8 cellular contexts compared by ENCODE assay signal in the genomic region with DNA sequence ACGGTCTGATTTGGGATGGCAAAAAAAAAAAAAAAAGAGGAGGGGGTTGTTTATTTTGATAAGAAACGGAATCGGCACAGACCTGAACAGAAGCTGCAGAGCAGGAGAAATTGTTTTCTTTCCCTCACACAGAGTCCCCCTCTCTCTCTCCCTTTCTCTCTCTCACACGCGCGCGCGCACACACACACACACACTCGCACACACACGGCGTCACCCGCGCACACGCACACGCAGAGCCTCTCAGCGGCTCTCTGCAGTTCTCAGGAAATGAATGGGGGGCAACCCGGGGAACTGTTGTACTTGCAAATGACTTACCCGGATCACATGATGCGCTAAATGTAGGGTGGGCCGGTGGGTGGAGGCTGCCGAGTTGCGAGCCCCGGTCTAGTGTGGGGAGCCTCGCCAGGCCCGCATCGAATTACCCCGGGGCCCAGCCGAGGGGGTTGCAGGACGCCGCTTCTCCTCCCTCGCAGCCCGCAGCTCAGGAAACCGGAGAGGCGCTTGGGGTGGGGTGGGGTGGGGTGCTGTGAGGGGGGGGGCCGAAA. TPM values are rescaled to one million over a fixed set of nuclear protein-coding genes. Genes with fewer than 3 reads are reported as not detected.
DNase-seq lines count a peak whose midpoint lies in the region; ATAC-seq and TF ChIP-seq lines count a peak whose summit lies in the region.

No MANE protein-coding gene starts in this region.

- peak overlapping the region; percentile 76 for H3K9ac ChIP-seq in mesendoderm (ENCODE audit: low read length)

- no CpG with 5 or more reads among the region's 35 CpGs for WGBS in mesendoderm (ENCODE audit: extremely low coverage, insufficient coverage, low lambda C conversion rate)

- H2BK5ac ChIP-seq in mesendoderm (ENCODE audit: low read length) = no peak overlapping the region

- peak overlapping the region; percentile 93 for H3K4me2 ChIP-seq in mesendoderm (ENCODE audit: low read length)

- H2BK120ac ChIP-seq in mesendoderm (ENCODE audit: low read depth, low read length) = peak overlapping the region; percentile 85

- H3K27ac ChIP-seq in effector memory CD4-positive, alpha-beta T cell (ENCODE audit: insufficient read depth, low read length, poor library complexity, severe bottlenecking) = peak overlapping the region; percentile 97
- H3K27ac ChIP-seq in mesendoderm (ENCODE audit: low read depth, low read length) = peak overlapping the region; percentile 63

- TF ChIP-seq CTCF in BJ (IDR thresholded peaks at IDR 0.05; ENCODE audit: insufficient read depth, low read depth, low read length) = no peak

- no peak overlapping the region for H4K5ac ChIP-seq in mesendoderm (ENCODE audit: low read length)

- ATAC-seq in HG03432 (IDR thresholded peaks at IDR 0.05; ENCODE audit: unreplicated experiment) = peak; percentile 37

- H3K27me3 ChIP-seq in BJ (ENCODE audit: control insufficient read depth, insufficient read depth, low read length) (no peaks in the 10 kb centered on the region), mesendoderm (ENCODE audit: insufficient read depth, low read length, poor library complexity) (peaks cover 2% of the 10 kb centered on the region)
- no peaks in the 10 kb centered on the region for H3K27me3 ChIP-seq in effector memory CD4-positive, alpha-beta T cell (replicated peaks; ENCODE audit: control insufficient read depth, insufficient read depth, low read length, poor library complexity, severe bottlenecking)

- peaks cover 20% of the 10 kb centered on the region for H3K79me2 ChIP-seq in mesendoderm (ENCODE audit: control insufficient read depth, insufficient read depth, low read length)

- no peaks in the 10 kb centered on the region for H3K9me3 ChIP-seq in effector memory CD4-positive, alpha-beta T cell (ENCODE audit: control insufficient read depth, low read length)

- H3K79me1 ChIP-seq in mesendoderm (ENCODE audit: low read length) = peaks cover 9% of the 10 kb centered on the region

- H2AK5ac ChIP-seq in mesendoderm (ENCODE audit: low read length) = no peak overlapping the region

- DNase-seq in BJ (ENCODE audit: low read depth) = peak; percentile 54
- DNase-seq in GM19240 (ENCODE audit: insufficient read length, low spot score) = peak; percentile 22
- DNase-seq in NCI-H748 (lab: John Stamatoyannopoulos, UW; ENCODE audit: unreplicated experiment) = peak; percentile 91
- peak; percentile 72 to 84 for DNase-seq in activated CD8-positive, alpha-beta memory T cell treated with anti-CD3 and anti-CD28 coated beads for 1 hour (ENCODE audit: extremely low read depth in 1 of 2, low read depth in 1 of 2)
- DNase-seq in effector memory CD4-positive, alpha-beta T cell = peak; percentile 83 to 88 (median 86)
- DNase-seq in mesendoderm = peak; percentile 86
- peak; percentile 81 for DNase-seq in stimulated activated CD8-positive, alpha-beta memory T cell treated with anti-CD3 and anti-CD28 coated beads, Interleukin-12 subunit alpha, Interleukin-12 subunit beta, amount 100 ng/mL, for 1 hour (ENCODE audit: low read depth)

- H3K36me3 ChIP-seq in BJ (ENCODE audit: control insufficient read depth, insufficient read depth, low read length) (no peaks in the 10 kb centered on the region), mesendoderm (ENCODE audit: control insufficient read depth, insufficient read depth, low read length) (no peaks in the 10 kb centered on the region)
- H3K36me3 ChIP-seq in effector memory CD4-positive, alpha-beta T cell (ENCODE audit: control insufficient read depth, insufficient read depth, low read length) = no peaks in the 10 kb centered on the region

- CTCF ChIA-PET in BJ (lab: Yijun Ruan, JAX) = interaction anchor here (0.5 to 2.8 kb wide), 5 partner anchors 10 to 1086 kb away, joined by 3 to 9 read pairs (median 3); no protein-coding TSS in a partner anchor

- peak overlapping the region; percentile 99 for H3K4ac ChIP-seq in mesendoderm (ENCODE audit: low read depth, low read length)

- H3K18ac ChIP-seq in mesendoderm (ENCODE audit: low read length) = peak overlapping the region; percentile 99

- peaks cover 25% of the 10 kb centered on the region for H3K4me1 ChIP-seq in effector memory CD4-positive, alpha-beta T cell (ENCODE audit: control insufficient read depth, insufficient read depth, low read length, poor library complexity, severe bottlenecking)
- peaks cover 2% of the 10 kb centered on the region for H3K4me1 ChIP-seq in mesendoderm (ENCODE audit: control insufficient read depth, low read depth, low read length)

- H3K4me3 ChIP-seq in BJ (ENCODE audit: low read depth, low read length) (peak overlapping the region; percentile 69), mesendoderm (ENCODE audit: low read length) (peak overlapping the region; percentile 75)
- H3K4me3 ChIP-seq in effector memory CD4-positive, alpha-beta T cell (ENCODE audit: insufficient read depth, low read depth, low read length, poor library complexity, severe bottlenecking) = peak overlapping the region; percentile 88

- no peak overlapping the region for H3K23ac ChIP-seq in mesendoderm (ENCODE audit: low read length)

- H4K8ac ChIP-seq in mesendoderm (ENCODE audit: low read depth, low read length) = no peak overlapping the region

- H2BK15ac ChIP-seq in mesendoderm (replicated peaks; ENCODE audit: low read depth) = no peak overlapping the region

- POLR2A ChIA-PET in BJ (lab: Charles Lee) = interaction anchor here (0.5 kb wide), 1 partner anchor 95 kb away, joined by 4 read pairs; no protein-coding TSS in a partner anchor

- peak overlapping the region; percentile 92 for H3K56ac ChIP-seq in mesendoderm (ENCODE audit: low read length)

RNA-seq across cellular contexts. Expression of a gene that starts 0.5 kb away (rescaled TPM):
- 16.3 and 19.7 TPM in 2 replicates for polyA plus RNA-seq in BJ (2011; rRNA removed)
- 71.3 and 81.0 TPM in 2 replicates for polyA minus RNA-seq in BJ (2011; rRNA and poly(A)+ RNA removed)
- polyA plus RNA-seq in mesendoderm (2013, experiment 1 of 2) = 7.0 TPM
- 6.6 TPM for polyA plus RNA-seq in mesendoderm (2013, experiment 2 of 2)

Comparison
In these comparisons a context has a peak if more than half of its experiments do, and no peak if none do; other contexts are left out.
1. Peak in every context shown above with its lines: DNase-seq, ATAC-seq, H3K4me3 ChIP-seq and H3K27ac ChIP-seq.
2. DNase-seq: peak in every context shown above with its lines; median percentile 91 in NCI-H748; 86 in effector memory CD4-positive, alpha-beta T cell; 86 in mesendoderm; 81 in stimulated activated CD8-positive, alpha-beta memory T cell treated with anti-CD3 and anti-CD28 coated beads, Interleukin-12 subunit alpha, Interleukin-12 subunit beta, amount 100 ng/mL, for 1 hour; 78 in activated CD8-positive, alpha-beta memory T cell treated with anti-CD3 and anti-CD28 coated beads for 1 hour; 54 in BJ; 22 in GM19240.